ENCODE assay signal across 12 cellular contexts in the genomic region with DNA sequence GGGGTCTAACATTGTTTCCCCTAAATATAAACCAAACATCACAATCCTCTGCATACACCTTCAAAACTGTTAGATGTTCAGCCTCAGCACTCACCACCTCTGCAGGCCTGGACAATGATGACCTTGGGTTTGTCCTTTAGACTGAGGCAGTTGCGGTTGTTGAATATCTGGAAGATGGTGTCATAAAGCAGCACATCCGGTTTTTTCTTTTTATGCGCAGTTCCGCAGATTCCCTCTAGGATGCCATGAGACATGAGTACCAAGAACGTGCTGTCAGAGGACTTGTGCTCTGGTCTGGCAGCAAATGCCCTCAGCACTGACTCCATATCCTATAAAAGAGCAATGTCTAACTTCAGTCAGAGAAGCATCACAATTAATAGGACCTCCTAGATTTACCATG. TPM values are rescaled to one million over a fixed set of nuclear protein-coding genes. Genes with fewer than 3 reads are reported as not detected.
A peak's percentile ranks its signal among the peaks of the same experiment; 100 is the strongest.
DNase-seq lines count a peak whose midpoint lies in the region; ATAC-seq, FAIRE-seq and TF ChIP-seq lines count a peak whose summit lies in the region.
"Had no signal": no experiment of that assay in that cellular context is flagged by ENCODE, and none has a peak within 500 bp of the region (broad histone marks: within the 10 kb centered on the region; RNA-seq: fewer than 3 reads in every experiment).

No MANE protein-coding gene starts in this region.

- POLR2A ChIA-PET in activated CD4-positive, alpha-beta T cell treated with anti-CD3 and anti-CD28 coated beads for 36 hours (lab: Charles Lee): no interaction called here
- POLR2A ChIA-PET in K562 (lab: Yijun Ruan, JAX): interaction anchor here (0.7 kb wide), 1 partner anchor 183 kb away, joined by 3 read pairs; no protein-coding TSS in a partner anchor
- POLR2A ChIA-PET in naive thymus-derived CD4-positive, alpha-beta T cell (lab: Charles Lee): interaction anchor here (1.0 kb wide), 1 partner anchor 32 kb away, joined by 3 read pairs; the partner anchor contains the start of gene CASP4

- CTCF ChIA-PET in activated CD4-positive, alpha-beta T cell treated with anti-CD3 and anti-CD28 coated beads for 36 hours (lab: Charles Lee): interaction anchor here (0.7 to 1.3 kb wide), 4 partner anchors 9 to 49 kb away, joined by 3 to 4 read pairs (median 4); no protein-coding TSS in a partner anchor
- CTCF ChIA-PET in K562 (lab: Yijun Ruan, JAX; ENCODE audit: low intra/inter-chr PET ratio): no interaction called here
- CTCF ChIA-PET in naive thymus-derived CD4-positive, alpha-beta T cell (lab: Charles Lee): interaction anchor here (1.0 kb wide), 1 partner anchor 390 kb away, joined by 4 read pairs; no protein-coding TSS in a partner anchor

- H3K9ac ChIP-seq in K562 (ENCODE audit: insufficient read depth in 1 of 2, low read depth in 2 of 2, low read length in 2 of 2): no peak overlapping the region

- H2AFZ ChIP-seq in K562 (ENCODE audit: low read depth, low read length): no peak overlapping the region

- H3K9me3 ChIP-seq in K562 (replicated peaks; ENCODE audit: control insufficient read depth, insufficient read depth, low read depth, low read length): 0 out of 2 replicates have a peak, but pooled peaks cover 1% of the 10 kb centered on the region
- H3K9me3 ChIP-seq in naive thymus-derived CD4-positive, alpha-beta T cell (ENCODE audit: control insufficient read depth in 2 of 3, low read length in 3 of 3): no peaks in the 10 kb centered on the region

- 5% methylated on average over 5 of the region's 5 CpGs for WGBS in K562 (ENCODE audit: insufficient coverage, low coverage, missing lambda C conversion rate)

- no peak for TF ChIP-seq POLR2A in K562 (conservative IDR thresholded peaks at IDR 0.05)

- BruUV-seq in K562 (replicated peaks; lab: Mats Ljungman, UMichigan): no TSS peak

- no peaks in the 10 kb centered on the region for H3K9me3 Mint-ChIP-seq in activated CD4-positive, alpha-beta T cell treated with anti-CD3 and anti-CD28 coated beads for 36 hours (ENCODE audit: low read depth)
- H3K9me3 Mint-ChIP-seq in naive thymus-derived CD4-positive, alpha-beta T cell: no peaks in the 10 kb centered on the region
- H3K9me3 Mint-ChIP-seq in HFFc6: peaks cover 4% of the 10 kb centered on the region; the same call in 1 of the 2 replicates
- H3K9me3 Mint-ChIP-seq: stimulated activated effector memory CD8-positive, alpha-beta T cell treated with anti-CD3 and anti-CD28 coated beads, Interleukin-12 subunit alpha, Interleukin-12 subunit beta, amount 100 ng/mL, for 72 hours had no signal

- H3K27me3 ChIP-seq in K562 (ENCODE audit: control insufficient read depth in 2 of 2, insufficient read depth in 2 of 2, low read length in 2 of 2): no peaks in the 10 kb centered on the region
- no peaks in the 10 kb centered on the region for H3K27me3 ChIP-seq in naive thymus-derived CD4-positive, alpha-beta T cell (ENCODE audit: control insufficient read depth in 2 of 2, insufficient read depth in 2 of 2, low read length in 2 of 2)

- no peaks in the 10 kb centered on the region for H3K36me3 Mint-ChIP-seq in activated CD4-positive, alpha-beta T cell treated with anti-CD3 and anti-CD28 coated beads for 36 hours (ENCODE audit: low read depth)
- H3K36me3 Mint-ChIP-seq in naive thymus-derived CD4-positive, alpha-beta T cell: no peaks in the 10 kb centered on the region
- peaks cover 5% of the 10 kb centered on the region for H3K36me3 Mint-ChIP-seq in HFFc6 (ENCODE audit: low read depth)
- H3K36me3 Mint-ChIP-seq: stimulated activated effector memory CD8-positive, alpha-beta T cell treated with anti-CD3 and anti-CD28 coated beads, Interleukin-12 subunit alpha, Interleukin-12 subunit beta, amount 100 ng/mL, for 72 hours had no signal

- no peaks in the 10 kb centered on the region for H3K36me3 ChIP-seq in K562 (ENCODE audit: control insufficient read depth, insufficient read depth, low read length)
- H3K36me3 ChIP-seq in naive thymus-derived CD4-positive, alpha-beta T cell (ENCODE audit: control insufficient read depth in 2 of 3, insufficient read depth in 3 of 3, low read length in 3 of 3): no peaks in the 10 kb centered on the region

- intact Hi-C loops in activated CD4-positive, alpha-beta T cell treated with anti-CD3 and anti-CD28 coated beads for 36 hours (cut with DNase I, micrococcal nuclease): loop anchor here (1.0 to 5.0 kb wide), 4 partner anchors 53 to 468 kb away; no protein-coding TSS in a partner anchor
- intact Hi-C loops in K562 (cut with micrococcal nuclease): no loop called here
- intact Hi-C loops in naive thymus-derived CD4-positive, alpha-beta T cell (cut with micrococcal nuclease): loop anchor here (1.0 to 5.0 kb wide), 5 partner anchors 53 to 469 kb away; no protein-coding TSS in a partner anchor

- peak; percentile 24 for DNase-seq in activated CD4-positive, alpha-beta T cell treated with anti-CD3 and anti-CD28 coated beads for 36 hours
- no peak for DNase-seq in activated CD4-positive, alpha-beta T cell treated with anti-CD3 and anti-CD28 coated beads, Interleukin-2, amount 50 U/mL, for 4 hours
- DNase-seq in K562 (ENCODE audit: extremely low read depth in 1 of 4, low spot score in 3 of 4) (no peak), nucleus accumbens (lab: John Stamatoyannopoulos, UW) (no peak), HFFc6 (no peak)
- peak in 2 of 9 donors; percentile 10 to 11 for DNase-seq in naive thymus-derived CD4-positive, alpha-beta T cell
- DNase-seq: MV-4-11 had no signal

- H3K9me1 ChIP-seq in K562 (ENCODE audit: control insufficient read depth, insufficient read depth, low read length): no peaks in the 10 kb centered on the region

- H3K27me3 Mint-ChIP-seq in activated CD4-positive, alpha-beta T cell treated with anti-CD3 and anti-CD28 coated beads for 36 hours: no peaks in the 10 kb centered on the region
- no peaks in the 10 kb centered on the region for H3K27me3 Mint-ChIP-seq in naive thymus-derived CD4-positive, alpha-beta T cell
- H3K27me3 Mint-ChIP-seq in HFFc6 (ENCODE audit: insufficient read depth): no peaks in the 10 kb centered on the region; the same call in 1 of the 2 replicates

- in situ Hi-C loops in K562 (cut with MboI): no loop called here

- no peak overlapping the region for H3K4me3 Mint-ChIP-seq in activated CD4-positive, alpha-beta T cell treated with anti-CD3 and anti-CD28 coated beads for 36 hours
- H3K4me3 Mint-ChIP-seq in naive thymus-derived CD4-positive, alpha-beta T cell: no peak overlapping the region
- H3K4me3 Mint-ChIP-seq in HFFc6: no peak overlapping the region
- H3K4me3 Mint-ChIP-seq: stimulated activated effector memory CD8-positive, alpha-beta T cell treated with anti-CD3 and anti-CD28 coated beads, Interleukin-12 subunit alpha, Interleukin-12 subunit beta, amount 100 ng/mL, for 72 hours had no signal

- peaks cover 5% of the 10 kb centered on the region for H3K4me1 Mint-ChIP-seq in activated CD4-positive, alpha-beta T cell treated with anti-CD3 and anti-CD28 coated beads for 36 hours
- peaks cover 4 to 11% (median 7%) of the 10 kb centered on the region in 7 donors for H3K4me1 Mint-ChIP-seq in naive thymus-derived CD4-positive, alpha-beta T cell
- H3K4me1 Mint-ChIP-seq in HFFc6 (ENCODE audit: low read depth): peaks cover 19% of the 10 kb centered on the region

- H3K4me1 ChIP-seq in K562 (replicated peaks in 1 of 2; ENCODE audit: control insufficient read depth in 2 of 2, insufficient read depth in 2 of 2, low read length in 2 of 2): no peaks in the 10 kb centered on the region
- no peaks in the 10 kb centered on the region for H3K4me1 ChIP-seq in naive thymus-derived CD4-positive, alpha-beta T cell (ENCODE audit: control insufficient read depth in 2 of 2, insufficient read depth in 2 of 2, low read length in 2 of 2)

- no peak for TF ChIP-seq EP300 in K562 (IDR thresholded peaks at IDR 0.05; ENCODE audit: low read length)

- no peak for TF ChIP-seq RAD21 in K562 (CRISPR knock-in tag; conservative IDR thresholded peaks at IDR 0.05 in 1 of 2, IDR thresholded peaks at IDR 0.05 in 1 of 2)

- no peak for FAIRE-seq in K562 (lab: Jason Lieb, UNC)
- FAIRE-seq: colon, small intestine had no signal

- ATAC-seq in activated CD4-positive, alpha-beta T cell treated with anti-CD3 and anti-CD28 coated beads for 36 hours: peak; percentile 51
- ATAC-seq in HG03064 (IDR thresholded peaks at IDR 0.05; ENCODE audit: low read depth, unreplicated experiment): peak; percentile 21
- no peak for ATAC-seq in K562
- peak; percentile 14 for ATAC-seq in naive thymus-derived CD4-positive, alpha-beta T cell
- ATAC-seq in HG03469 (IDR thresholded peaks at IDR 0.05; ENCODE audit: unreplicated experiment): no peak

- TF ChIP-seq CTCF in K562 (IDR thresholded peaks at IDR 0.05 in 2 of 3, conservative IDR thresholded peaks at IDR 0.05 in 1 of 3; ENCODE audit: insufficient read depth in 2 of 3, low read depth in 1 of 3, low read length in 3 of 3) (no peak), HFFc6 (IDR thresholded peaks at IDR 0.05) (no peak)

- no peak overlapping the region for H3K27ac Mint-ChIP-seq in activated CD4-positive, alpha-beta T cell treated with anti-CD3 and anti-CD28 coated beads for 36 hours
- no peak overlapping the region for H3K27ac Mint-ChIP-seq in naive thymus-derived CD4-positive, alpha-beta T cell
- H3K27ac Mint-ChIP-seq in HFFc6: no peak overlapping the region
- H3K27ac Mint-ChIP-seq: stimulated activated effector memory CD8-positive, alpha-beta T cell treated with anti-CD3 and anti-CD28 coated beads, Interleukin-12 subunit alpha, Interleukin-12 subunit beta, amount 100 ng/mL, for 72 hours had no signal

- no peak overlapping the region for H3K4me2 ChIP-seq in K562 (ENCODE audit: insufficient read depth, low read length)

- no peak overlapping the region for H3K4me3 ChIP-seq in K562
- no peak overlapping the region for H3K4me3 ChIP-seq in naive thymus-derived CD4-positive, alpha-beta T cell (ENCODE audit: low read length)

- no peak overlapping the region for H3K27ac ChIP-seq in K562 (ENCODE audit: extremely low read depth, low read depth, low read length)
- H3K27ac ChIP-seq in naive thymus-derived CD4-positive, alpha-beta T cell (ENCODE audit: low read depth, low read length): no peak overlapping the region

- no peaks in the 10 kb centered on the region for H3K79me2 ChIP-seq in K562 (ENCODE audit: control insufficient read depth, insufficient read depth, low read length)

- no peaks in the 10 kb centered on the region for H4K20me1 ChIP-seq in K562 (replicated peaks; ENCODE audit: control insufficient read depth, insufficient read depth, low read length)

RNA-seq across cellular contexts. Expression of gene CASP5, which starts 22.8 kb away (rescaled TPM):
- not detected for total RNA-seq in activated CD4-positive, alpha-beta T cell treated with anti-CD3 and anti-CD28 coated beads for 36 hours
- total RNA-seq in K562 (2011; cell fraction: chromatin; rRNA removed; ENCODE audit: low replicate concordance): not detected in 2 replicates
- not detected in 2 replicates for total RNA-seq in K562 (2011; cell fraction: nucleolus; rRNA removed)
- not detected in 2 replicates for total RNA-seq in K562 (2011; cell fraction: nucleoplasm; rRNA removed)
- total RNA-seq in K562 (2014; rRNA removed) (not detected in 2 replicates), K562 (2014; rRNA removed; fragmentation: Illumina TruSeq; extraction: Trizol) (not detected in 2 replicates), K562 (2015; rRNA removed; fragmentation: Illumina TruSeq; extraction: Trizol) (not detected in 2 replicates), K562 (2021) (not detected in 2 replicates)
- polyA plus RNA-seq in K562 (2011; rRNA removed) (not detected in 2 replicates), K562 (2014; fragmentation: Illumina TruSeq; extraction: Trizol) (not detected in 2 replicates), K562 (2014; fragmentation: Nextera tagmentation; extraction: Ambion mirVana) (not detected), K562 (2014; rRNA removed) (not detected in 2 replicates)
- polyA plus RNA-seq in K562 (2011; cell fraction: cytosol; rRNA removed): not detected in 2 replicates
- not detected in 2 replicates for polyA plus RNA-seq in K562 (2011; cell fraction: nucleus; rRNA removed)
- not detected in 2 replicates for polyA plus RNA-seq in K562 (2012)
- not detected in 2 replicates for polyA minus RNA-seq in K562 (2011; rRNA and poly(A)+ RNA removed)
- not detected in 2 replicates for polyA minus RNA-seq in K562 (2011; cell fraction: cytosol; rRNA and poly(A)+ RNA removed)
- polyA minus RNA-seq in K562 (2011; cell fraction: nucleus; rRNA and poly(A)+ RNA removed): not detected in 2 replicates
- total RNA-seq in naive thymus-derived CD4-positive, alpha-beta T cell: 1 to 10 TPM in 1 of 5 experiments, under 1 TPM in 1, not detected in 3; 0.45 to 2.9 TPM
- polyA plus RNA-seq in naive thymus-derived CD4-positive, alpha-beta T cell: not detected
- total RNA-seq in HFFc6 (2021; fragmentation: NEBNext Ultra II Directional; extraction: Animal tissue kit (Norgen Biotek cat#: 25700)): not detected

RNA-seq across cellular contexts. Expression of gene CASP4, which starts 31.8 kb away (rescaled TPM):
- 10 to 100 TPM; 48.8 to 59.1 TPM for total RNA-seq in activated CD4-positive, alpha-beta T cell treated with anti-CD3 and anti-CD28 coated beads for 36 hours
- total RNA-seq in K562 (2011; cell fraction: chromatin; rRNA removed; ENCODE audit: low replicate concordance): not detected in 2 replicates
- total RNA-seq in K562 (2011; cell fraction: nucleolus; rRNA removed): not detected in 2 replicates
- total RNA-seq in K562 (2011; cell fraction: nucleoplasm; rRNA removed): not detected in 2 replicates
- 0.41 TPM in 1 of 2 replicates, not detected in the other for total RNA-seq in K562 (2014; rRNA removed)
- total RNA-seq in K562 (2014; rRNA removed; fragmentation: Illumina TruSeq; extraction: Trizol): 0.15 and 0.64 TPM in 2 replicates
- 0.22 and 0.49 TPM in 2 replicates for total RNA-seq in K562 (2015; rRNA removed; fragmentation: Illumina TruSeq; extraction: Trizol)
- 0.27 and 1.2 TPM in 2 replicates for total RNA-seq in K562 (2021)
- 0.28 and 0.31 TPM in 2 replicates for polyA plus RNA-seq in K562 (2011; rRNA removed)
- 0.10 and 0.12 TPM in 2 replicates for polyA plus RNA-seq in K562 (2011; cell fraction: cytosol; rRNA removed)
- 0.18 TPM in 1 of 2 replicates, not detected in the other for polyA plus RNA-seq in K562 (2011; cell fraction: nucleus; rRNA removed)
- polyA plus RNA-seq in K562 (2012): 0.49 and 1.9 TPM in 2 replicates
- 0.37 TPM in 1 of 2 replicates, not detected in the other for polyA plus RNA-seq in K562 (2014; fragmentation: Illumina TruSeq; extraction: Trizol)
- polyA plus RNA-seq in K562 (2014; fragmentation: Nextera tagmentation; extraction: Ambion mirVana): under 1 TPM in 1 of 2 experiments, not detected in 1; 0.42 TPM
- polyA plus RNA-seq in K562 (2014; rRNA removed): 0.20 TPM in 1 of 2 replicates, not detected in the other
- polyA minus RNA-seq in K562 (2011; rRNA and poly(A)+ RNA removed): 0.03 and 0.35 TPM in 2 replicates
- polyA minus RNA-seq in K562 (2011; cell fraction: cytosol; rRNA and poly(A)+ RNA removed): not detected in 2 replicates
- not detected in 2 replicates for polyA minus RNA-seq in K562 (2011; cell fraction: nucleus; rRNA and poly(A)+ RNA removed)
- 10 to 100 TPM; 60.7 to 94.7 (median 76.9) TPM for total RNA-seq in naive thymus-derived CD4-positive, alpha-beta T cell
- 10 to 100 TPM; 59.5 to 75.1 TPM for polyA plus RNA-seq in naive thymus-derived CD4-positive, alpha-beta T cell
- total RNA-seq in HFFc6 (2021; fragmentation: NEBNext Ultra II Directional; extraction: Animal tissue kit (Norgen Biotek cat#: 25700)): 10 to 100 TPM; 52.7 to 71.6 (median 60.8) TPM

RNA-seq across cellular contexts. Expression of gene CASP1, which starts 34.8 kb away (rescaled TPM):
- total RNA-seq in activated CD4-positive, alpha-beta T cell treated with anti-CD3 and anti-CD28 coated beads for 36 hours: 10 to 100 TPM; 23.7 to 33.4 TPM
- total RNA-seq in K562 (2011; cell fraction: chromatin; rRNA removed; ENCODE audit: low replicate concordance): not detected in 2 replicates
- not detected in 2 replicates for total RNA-seq in K562 (2011; cell fraction: nucleolus; rRNA removed)
- total RNA-seq in K562 (2011; cell fraction: nucleoplasm; rRNA removed): not detected in 2 replicates
- not detected in 2 replicates for total RNA-seq in K562 (2014; rRNA removed)
- total RNA-seq in K562 (2014; rRNA removed; fragmentation: Illumina TruSeq; extraction: Trizol): not detected in 2 replicates
- total RNA-seq in K562 (2015; rRNA removed; fragmentation: Illumina TruSeq; extraction: Trizol): not detected in 2 replicates
- total RNA-seq in K562 (2021): not detected in 2 replicates
- polyA plus RNA-seq in K562 (2011; rRNA removed): not detected in 2 replicates
- polyA plus RNA-seq in K562 (2011; cell fraction: cytosol; rRNA removed): not detected in 2 replicates
- polyA plus RNA-seq in K562 (2011; cell fraction: nucleus; rRNA removed): not detected in 2 replicates
- not detected in 2 replicates for polyA plus RNA-seq in K562 (2012)
- not detected in 2 replicates for polyA plus RNA-seq in K562 (2014; fragmentation: Illumina TruSeq; extraction: Trizol)
- polyA plus RNA-seq in K562 (2014; fragmentation: Nextera tagmentation; extraction: Ambion mirVana): not detected
- not detected in 2 replicates for polyA plus RNA-seq in K562 (2014; rRNA removed)
- polyA minus RNA-seq in K562 (2011; rRNA and poly(A)+ RNA removed): not detected in 2 replicates
- not detected in 2 replicates for polyA minus RNA-seq in K562 (2011; cell fraction: cytosol; rRNA and poly(A)+ RNA removed)
- polyA minus RNA-seq in K562 (2011; cell fraction: nucleus; rRNA and poly(A)+ RNA removed): not detected in 2 replicates
- 100 to 1,000 TPM in 1 of 5 experiments, 10 to 100 TPM in 4; 29.5 to 141 (median 51.8) TPM for total RNA-seq in naive thymus-derived CD4-positive, alpha-beta T cell
- polyA plus RNA-seq in naive thymus-derived CD4-positive, alpha-beta T cell: 10 to 100 TPM; 70.1 to 70.3 TPM
- 10 to 100 TPM; 13.1 to 23.6 (median 21.1) TPM for total RNA-seq in HFFc6 (2021; fragmentation: NEBNext Ultra II Directional; extraction: Animal tissue kit (Norgen Biotek cat#: 25700))

RNA-seq across cellular contexts. Expression of gene CARD16, which starts 45.0 kb away (rescaled TPM):
- total RNA-seq in activated CD4-positive, alpha-beta T cell treated with anti-CD3 and anti-CD28 coated beads for 36 hours: 10 to 100 TPM; 11.6 to 13.9 TPM
- not detected in 2 replicates for total RNA-seq in K562 (2011; cell fraction: chromatin; rRNA removed; ENCODE audit: low replicate concordance)
- total RNA-seq in K562 (2011; cell fraction: nucleolus; rRNA removed): not detected in 2 replicates
- not detected in 2 replicates for total RNA-seq in K562 (2011; cell fraction: nucleoplasm; rRNA removed)
- total RNA-seq in K562 (2014; rRNA removed) (not detected in 2 replicates), K562 (2014; rRNA removed; fragmentation: Illumina TruSeq; extraction: Trizol) (not detected in 2 replicates), K562 (2015; rRNA removed; fragmentation: Illumina TruSeq; extraction: Trizol) (not detected in 2 replicates), K562 (2021) (0.31 TPM in 1 of 2 replicates, not detected in the other)
- polyA plus RNA-seq in K562 (2011; rRNA removed) (not detected in 2 replicates), K562 (2014; fragmentation: Illumina TruSeq; extraction: Trizol) (not detected in 2 replicates), K562 (2014; fragmentation: Nextera tagmentation; extraction: Ambion mirVana) (not detected), K562 (2014; rRNA removed) (not detected in 2 replicates)
- polyA plus RNA-seq in K562 (2011; cell fraction: cytosol; rRNA removed): not detected in 2 replicates
- polyA plus RNA-seq in K562 (2011; cell fraction: nucleus; rRNA removed): not detected in 2 replicates
- not detected in 2 replicates for polyA plus RNA-seq in K562 (2012)
- polyA minus RNA-seq in K562 (2011; rRNA and poly(A)+ RNA removed): not detected in 2 replicates
- polyA minus RNA-seq in K562 (2011; cell fraction: cytosol; rRNA and poly(A)+ RNA removed): not detected in 2 replicates
- polyA minus RNA-seq in K562 (2011; cell fraction: nucleus; rRNA and poly(A)+ RNA removed): not detected in 2 replicates
- 100 to 1,000 TPM in 1 of 5 experiments, 10 to 100 TPM in 4; 37.1 to 103 (median 42.4) TPM for total RNA-seq in naive thymus-derived CD4-positive, alpha-beta T cell
- polyA plus RNA-seq in naive thymus-derived CD4-positive, alpha-beta T cell: 100 to 1,000 TPM; 168 to 184 TPM
- total RNA-seq in HFFc6 (2021; fragmentation: NEBNext Ultra II Directional; extraction: Animal tissue kit (Norgen Biotek cat#: 25700)): 10 to 100 TPM in 1 of 6 experiments, 1 to 10 TPM in 5; 6.4 to 11.2 (median 9.4) TPM

Comparison
In these comparisons a context has a peak if more than half of its experiments do, and no peak if none do; other contexts are left out.
1. ATAC-seq: peak in activated CD4-positive, alpha-beta T cell treated with anti-CD3 and anti-CD28 coated beads for 36 hours (single experiment), HG03064 (single experiment) and naive thymus-derived CD4-positive, alpha-beta T cell (single experiment); none in K562 (single experiment) and HG03469 (single experiment).
2. RNA of gene CASP4, which starts 31.8 kb away (total RNA-seq): 60.7 to 94.7 TPM in naive thymus-derived CD4-positive, alpha-beta T cell, 52.7 to 71.6 TPM in HFFc6 and 48.8 to 59.1 TPM in activated CD4-positive, alpha-beta T cell treated with anti-CD3 and anti-CD28 coated beads for 36 hours; 0.15 to 1.2 TPM in K562; every median in the first group is over 10 times any median in the second.
3. RNA of gene CASP1, which starts 34.8 kb away (total RNA-seq): 29.5 to 141 TPM in naive thymus-derived CD4-positive, alpha-beta T cell, 23.7 to 33.4 TPM in activated CD4-positive, alpha-beta T cell treated with anti-CD3 and anti-CD28 coated beads for 36 hours and 13.1 to 23.6 TPM in HFFc6; not detected in K562; every median in the first group is over 10 times any median in the second.